In the genomic region with DNA sequence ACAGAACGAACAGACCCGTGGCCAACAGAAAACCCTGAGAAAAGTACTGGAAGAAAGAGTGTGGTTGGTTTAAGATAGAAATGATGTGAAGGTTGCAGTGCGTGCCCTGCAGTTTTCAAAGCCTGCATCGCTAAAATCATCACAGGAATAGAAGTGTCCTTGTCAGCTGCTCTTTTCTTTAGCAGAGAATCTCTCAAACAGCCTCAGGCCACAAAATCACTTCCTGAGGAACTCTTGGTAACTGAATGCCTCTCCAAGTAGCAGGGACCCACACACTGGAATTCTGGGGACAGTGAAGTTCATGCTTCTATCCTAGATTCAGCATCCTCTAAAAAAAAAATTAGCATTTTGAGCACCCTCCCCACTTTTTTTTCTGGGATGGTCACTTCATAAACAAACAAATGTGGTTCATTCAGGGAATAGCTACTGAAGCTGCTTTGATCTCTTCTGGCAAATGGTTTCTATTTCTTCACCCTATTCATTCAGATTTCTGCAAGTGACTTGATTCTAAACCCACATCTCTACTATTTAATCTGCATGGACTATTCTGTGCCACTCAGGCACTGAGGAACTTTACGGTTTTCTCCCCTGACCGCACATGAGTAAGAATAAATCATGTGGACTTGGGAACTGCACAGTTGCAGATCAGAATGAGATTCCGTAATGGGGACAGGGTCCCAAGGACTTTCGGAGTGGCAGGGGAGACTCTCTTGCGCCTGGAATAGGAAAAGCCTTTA, we compare ENCODE assay signal across 18 cellular contexts.
DNase-seq lines count a peak whose midpoint lies in the region; ATAC-seq and TF ChIP-seq lines count a peak whose summit lies in the region.
"Had no signal": no experiment of that assay in that cellular context is flagged by ENCODE, and none has a peak within 500 bp of the region (broad histone marks: within the 10 kb centered on the region; RNA-seq: fewer than 3 reads in every experiment).

No MANE protein-coding gene starts in this region.

- no peak overlapping the region for H3K4me3 Mint-ChIP-seq in activated naive CD4-positive, alpha-beta T cell treated with anti-CD3 and anti-CD28 coated beads, Interleukin-2, amount 10 ng/mL, durations not matched to agents 7 days and 5 days
- H3K4me3 Mint-ChIP-seq: activated CD4-positive, alpha-beta memory T cell treated with anti-CD3 and anti-CD28 coated beads for 36 hours; central memory CD8-positive, alpha-beta T cell; type B pancreatic cell had no signal

- intact Hi-C loops in left ventricle myocardium inferior (cut with micrococcal nuclease) = loop anchor here (10.0 kb wide), 1 partner anchor 51 kb away; no protein-coding TSS in a partner anchor
- intact Hi-C loops in Right ventricle myocardium inferior (cut with DNase I) = no loop called here

- H3K4me3 ChIP-seq in left ventricle myocardium inferior (peak overlapping the region; percentile 41), muscle layer of duodenum (ENCODE audit: low read depth in 1 of 2, low read length in 2 of 2) (peak overlapping the region; percentile 17 to 27), upper lobe of left lung (no peak overlapping the region), Peyer's patch (peak overlapping the region in 1 of 4 donors; percentile 21)

- peaks cover 6% of the 10 kb centered on the region for H3K9me3 Mint-ChIP-seq in activated naive CD4-positive, alpha-beta T cell treated with anti-CD3 and anti-CD28 coated beads, Interleukin-2, amount 10 ng/mL, durations not matched to agents 7 days and 5 days

- peak overlapping the region; percentile 2 for H3K27ac ChIP-seq in left ventricle myocardium inferior (replicated peaks)
- H3K27ac ChIP-seq in caudate nucleus (ENCODE audit: low read depth, low read length) = peak overlapping the region; percentile 63
- peak overlapping the region; percentile 17 for H3K27ac ChIP-seq in muscle layer of duodenum (ENCODE audit: low read length)
- H3K27ac ChIP-seq in upper lobe of left lung = peak overlapping the region in 3 of 4 donors; percentile 3 to 57 (median 24)
- H3K27ac ChIP-seq in Peyer's patch = peak overlapping the region in 1 of 4 donors; percentile 40

- DNase-seq in left ventricle myocardium inferior = no peak
- no peak for DNase-seq in Right ventricle myocardium inferior (ENCODE audit: missing footprints)
- DNase-seq in caudate nucleus (lab: John Stamatoyannopoulos, UW) = no peak
- DNase-seq in upper lobe of left lung = no peak
- no peak for DNase-seq in activated naive CD4-positive, alpha-beta T cell treated with anti-CD3 and anti-CD28 coated beads, Interleukin-2, amount 10 ng/mL, durations not matched to agents 7 days and 5 days
- no peak for DNase-seq in Peyer's patch
- DNase-seq: activated CD4-positive, alpha-beta memory T cell treated with anti-CD3 and anti-CD28 coated beads for 36 hours; activated effector memory CD4-positive, alpha-beta T cell treated with anti-CD3 and anti-CD28 coated beads, Interleukin-2, amount 50 U/mL, for 16 hours; DMS153; naive thymus-derived CD8-positive, alpha-beta T cell; NCI-H446; spleen had no signal

- peaks cover 38% of the 10 kb centered on the region for H3K27me3 Mint-ChIP-seq in activated naive CD4-positive, alpha-beta T cell treated with anti-CD3 and anti-CD28 coated beads, Interleukin-2, amount 10 ng/mL, durations not matched to agents 7 days and 5 days

- H3K27me3 ChIP-seq in left ventricle myocardium inferior (ENCODE audit: low read depth) (peaks cover 12% of the 10 kb centered on the region), muscle layer of duodenum (ENCODE audit: low read depth, low read length) (no peaks in the 10 kb centered on the region), upper lobe of left lung (no peaks in the 10 kb centered on the region), Peyer's patch (no peaks in the 10 kb centered on the region)

- ATAC-seq in Right ventricle myocardium inferior (no peak), upper lobe of left lung (ENCODE audit: low FRiP score in 2 of 2) (peak in 1 of 2 donors; percentile 25), HG03159 (IDR thresholded peaks at IDR 0.05; ENCODE audit: unreplicated experiment) (no peak)
- ATAC-seq: HCT116, Panc1 had no signal

- no peak for TF ChIP-seq EP300 in upper lobe of left lung (IDR thresholded peaks at IDR 0.05)

- peaks cover 5% of the 10 kb centered on the region for H3K4me1 ChIP-seq in left ventricle myocardium inferior
- no peaks in the 10 kb centered on the region for H3K4me1 ChIP-seq in muscle layer of duodenum (ENCODE audit: control insufficient read depth in 1 of 2, insufficient read depth in 2 of 2, low read length in 2 of 2)
- H3K4me1 ChIP-seq in upper lobe of left lung = peaks cover 0 to 8% (median 0%) of the 10 kb centered on the region in 4 donors
- no peaks in the 10 kb centered on the region for H3K4me1 ChIP-seq in Peyer's patch

- H3K4me1 Mint-ChIP-seq in activated naive CD4-positive, alpha-beta T cell treated with anti-CD3 and anti-CD28 coated beads, Interleukin-2, amount 10 ng/mL, durations not matched to agents 7 days and 5 days = peaks cover 12% of the 10 kb centered on the region
- H3K4me1 Mint-ChIP-seq: central memory CD8-positive, alpha-beta T cell had no signal

- no peak for TF ChIP-seq CTCF in left ventricle myocardium inferior (IDR thresholded peaks at IDR 0.05; ENCODE audit: borderline replicate concordance)
- no peak for TF ChIP-seq CTCF in upper lobe of left lung (IDR thresholded peaks at IDR 0.05)
- TF ChIP-seq CTCF in Peyer's patch (IDR thresholded peaks at IDR 0.05) = no peak

- no peak overlapping the region for H3K27ac Mint-ChIP-seq in activated naive CD4-positive, alpha-beta T cell treated with anti-CD3 and anti-CD28 coated beads, Interleukin-2, amount 10 ng/mL, durations not matched to agents 7 days and 5 days
- H3K27ac Mint-ChIP-seq: activated CD4-positive, alpha-beta memory T cell treated with anti-CD3 and anti-CD28 coated beads for 36 hours; naive thymus-derived CD8-positive, alpha-beta T cell; type B pancreatic cell had no signal

- H3K9me3 ChIP-seq in left ventricle myocardium inferior (replicated peaks) (peaks cover 5% of the 10 kb centered on the region), muscle layer of duodenum (ENCODE audit: control insufficient read depth in 1 of 2, low read length in 2 of 2) (peaks cover 0 to 1% of the 10 kb centered on the region in 2 donors), upper lobe of left lung (peaks cover 0 to 3% (median 0%) of the 10 kb centered on the region in 4 donors), Peyer's patch (no peaks in the 10 kb centered on the region)

- H3K36me3 ChIP-seq in left ventricle myocardium inferior = no peaks in the 10 kb centered on the region
- no peaks in the 10 kb centered on the region for H3K36me3 ChIP-seq in muscle layer of duodenum (ENCODE audit: control insufficient read depth in 1 of 2, insufficient read depth in 2 of 2, low read length in 2 of 2)
- H3K36me3 ChIP-seq in upper lobe of left lung = no peaks in the 10 kb centered on the region
- H3K36me3 ChIP-seq in Peyer's patch = no peaks in the 10 kb centered on the region
- H3K36me3 ChIP-seq: spleen had no signal

- CTCF ChIA-PET in activated naive CD4-positive, alpha-beta T cell treated with anti-CD3 and anti-CD28 coated beads, Interleukin-2, amount 10 ng/mL, durations not matched to agents 7 days and 5 days (lab: Charles Lee) = no interaction called here

- peaks cover 2% of the 10 kb centered on the region for H3K36me3 Mint-ChIP-seq in activated naive CD4-positive, alpha-beta T cell treated with anti-CD3 and anti-CD28 coated beads, Interleukin-2, amount 10 ng/mL, durations not matched to agents 7 days and 5 days

- no peak for TF ChIP-seq POLR2A in upper lobe of left lung (IDR thresholded peaks at IDR 0.05)
- no peak for TF ChIP-seq POLR2A in Peyer's patch (IDR thresholded peaks at IDR 0.05)

- 55 to 64% methylated on average over 9 of the region's 9 CpGs for WGBS in upper lobe of left lung, 2 donors

Comparison
In these comparisons a context has a peak if more than half of its experiments do, and no peak if none do; other contexts are left out.
1. H3K4me3 ChIP-seq: peak in left ventricle myocardium inferior (single experiment) and muscle layer of duodenum (2 of 2); none in upper lobe of left lung (0 of 4).